In the genomic region with DNA sequence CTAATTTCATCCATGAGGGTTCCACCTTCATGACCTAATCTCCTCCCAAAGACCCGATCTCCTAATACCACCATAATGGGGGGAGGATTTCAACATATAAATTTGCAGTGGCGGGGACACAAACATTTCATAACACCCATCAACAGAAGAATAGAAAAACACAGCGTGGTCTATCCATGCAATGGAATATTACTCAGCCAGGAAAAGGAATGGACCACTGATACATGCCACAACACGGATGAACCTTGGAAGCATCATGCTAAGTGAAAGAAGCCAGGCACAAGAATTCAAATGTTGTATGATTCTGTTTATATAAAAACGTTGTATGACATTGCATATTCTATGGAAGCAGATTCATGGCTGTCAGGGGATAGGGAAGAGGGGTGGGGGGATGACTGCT, we compare ENCODE assay signal across 23 cellular contexts. TPM values are rescaled to one million over a fixed set of nuclear protein-coding genes. Genes with fewer than 3 reads are reported as not detected.
DNase-seq lines count a peak whose midpoint lies in the region; ATAC-seq and TF ChIP-seq lines count a peak whose summit lies in the region.
"Had no signal": no experiment of that assay in that cellular context is flagged by ENCODE, and none has a peak within 500 bp of the region (broad histone marks: within the 10 kb centered on the region; RNA-seq: fewer than 3 reads in every experiment).

No MANE protein-coding gene starts in this region.

- no peaks in the 10 kb centered on the region for H3K9me3 ChIP-seq in HEK293 (ENCODE audit: control insufficient read depth, insufficient read depth, low read depth, low read length)
- no peaks in the 10 kb centered on the region for H3K9me3 ChIP-seq in mucosa of descending colon
- H3K9me3 ChIP-seq: A549, Caco-2 had no signal

- intact Hi-C loops in mucosa of descending colon (cut with DNase I, micrococcal nuclease), result loop anchor here in 1 of 2 donors (5.0 kb wide), 1 partner anchor 52 kb away; no protein-coding TSS in a partner anchor

- ATAC-seq in mucosa of descending colon (no peak), HG02870 (IDR thresholded peaks at IDR 0.05; ENCODE audit: unreplicated experiment) (no peak)
- ATAC-seq: A549; CD8-positive, alpha-beta T cell; GM12878 had no signal

- no peak overlapping the region for H3K27ac ChIP-seq in HEK293 (ENCODE audit: extremely low read depth, low read depth, low read length)
- H3K27ac ChIP-seq: 22Rv1; A549; BLaER1 treated with 17β-estradiol and CSF1 and Interleukin-3, amounts not matched to agents 10 nM and 100 nM; C4-2B had no signal

- TF ChIP-seq CTCF in HEK293 (tag by site-specific recombination; IDR thresholded peaks at IDR 0.05), result no peak
- no peak for TF ChIP-seq CTCF in endothelial cell (IDR thresholded peaks at IDR 0.05; ENCODE audit: unreplicated experiment)
- TF ChIP-seq CTCF in progenitor cell of endocrine pancreas (IDR thresholded peaks at IDR 0.05; ENCODE audit: unreplicated experiment), result no peak
- TF ChIP-seq CTCF in mucosa of descending colon (IDR thresholded peaks at IDR 0.05), result no peak

- H3K27me3 Mint-ChIP-seq in endothelial cell (ENCODE audit: unreplicated experiment) (peaks cover 13% of the 10 kb centered on the region), progenitor cell of endocrine pancreas (peaks cover 1% of the 10 kb centered on the region)

- H3K36me3 Mint-ChIP-seq in endothelial cell (ENCODE audit: low read depth, unreplicated experiment) (no peaks in the 10 kb centered on the region), progenitor cell of endocrine pancreas (ENCODE audit: insufficient read depth) (peaks cover 3% of the 10 kb centered on the region)
- H3K36me3 Mint-ChIP-seq: CD8-positive, alpha-beta T cell had no signal

- no peaks in the 10 kb centered on the region for H3K36me3 ChIP-seq in HEK293 (ENCODE audit: control insufficient read depth in 2 of 2, insufficient read depth in 1 of 2, low read length in 2 of 2)
- H3K36me3 ChIP-seq in mucosa of descending colon (ENCODE audit: low read depth), result no peaks in the 10 kb centered on the region
- H3K36me3 ChIP-seq: BLaER1 treated with 17β-estradiol and CSF1 and Interleukin-3, amounts not matched to agents 10 nM and 100 nM had no signal

- DNase-seq in endothelial cell (ENCODE audit: low spot score), result no peak
- DNase-seq in progenitor cell of endocrine pancreas (ENCODE audit: low spot score, unreplicated experiment), result no peak
- DNase-seq in mucosa of descending colon, result no peak
- DNase-seq: AML-193; Caco-2; Calu3; CD4-positive, alpha-beta T cell; CD8-positive, alpha-beta T cell; DMS79; DND-41; EL; GDM1 had no signal

- CTCF ChIA-PET in HEK293 (lab: Yijun Ruan, JAX), result no interaction called here

- H3K9me3 Mint-ChIP-seq in endothelial cell (ENCODE audit: unreplicated experiment) (no peaks in the 10 kb centered on the region), progenitor cell of endocrine pancreas (ENCODE audit: low read depth) (no peaks in the 10 kb centered on the region)
- H3K9me3 Mint-ChIP-seq: CD4-positive, alpha-beta T cell; CD8-positive, alpha-beta T cell had no signal

- H3K27ac Mint-ChIP-seq in endothelial cell (ENCODE audit: unreplicated experiment) (peak overlapping the region; percentile 55), progenitor cell of endocrine pancreas (peak overlapping the region; percentile 53)
- H3K27ac Mint-ChIP-seq: B cell; CD4-positive, alpha-beta T cell; CD8-positive, alpha-beta T cell had no signal

- POLR2A ChIA-PET in HEK293 (lab: Yijun Ruan, JAX), result no interaction called here

- H3K4me1 ChIP-seq in HEK293 (ENCODE audit: control insufficient read depth, insufficient read depth, low read length) (0 out of 2 replicates have a peak, but pooled peaks cover 3% of the 10 kb centered on the region), mucosa of descending colon (ENCODE audit: low read depth) (peaks cover 10% of the 10 kb centered on the region)
- H3K4me1 ChIP-seq: Caco-2 had no signal

- H3K4me3 Mint-ChIP-seq in endothelial cell (ENCODE audit: unreplicated experiment), result peak overlapping the region; percentile 1
- no peak overlapping the region for H3K4me3 Mint-ChIP-seq in progenitor cell of endocrine pancreas (ENCODE audit: low read depth)
- H3K4me3 Mint-ChIP-seq: B cell; CD4-positive, alpha-beta T cell; CD8-positive, alpha-beta T cell had no signal

- peaks cover 3% of the 10 kb centered on the region for H3K4me1 Mint-ChIP-seq in endothelial cell (ENCODE audit: unreplicated experiment)
- no peaks in the 10 kb centered on the region for H3K4me1 Mint-ChIP-seq in progenitor cell of endocrine pancreas (ENCODE audit: low read depth)

- H3K4me3 ChIP-seq in HEK293 (ENCODE audit: low read depth, low read length), result no peak overlapping the region
- H3K4me3 ChIP-seq in mucosa of descending colon, result no peak overlapping the region
- H3K4me3 ChIP-seq: A549; BLaER1 treated with 17β-estradiol and CSF1 and Interleukin-3, amounts not matched to agents 10 nM and 100 nM; GM12878 had no signal

TF ChIP-seq in HEK293, 187 proteins besides CTCF, POLR2A, EP300 and RAD21:
- TF ChIP-seq ZFP37 (tag by site-specific recombination; IDR thresholded peaks at IDR 0.05) (no peak), ZBTB17 (tag by site-specific recombination; IDR thresholded peaks at IDR 0.05) (no peak), ZNF146 (tag by site-specific recombination; IDR thresholded peaks at IDR 0.05) (peak; percentile 92), ZNF202 (tag by site-specific recombination; IDR thresholded peaks at IDR 0.05; ENCODE audit: borderline replicate concordance) (no peak)
- TF ChIP-seq, protein P1, sequence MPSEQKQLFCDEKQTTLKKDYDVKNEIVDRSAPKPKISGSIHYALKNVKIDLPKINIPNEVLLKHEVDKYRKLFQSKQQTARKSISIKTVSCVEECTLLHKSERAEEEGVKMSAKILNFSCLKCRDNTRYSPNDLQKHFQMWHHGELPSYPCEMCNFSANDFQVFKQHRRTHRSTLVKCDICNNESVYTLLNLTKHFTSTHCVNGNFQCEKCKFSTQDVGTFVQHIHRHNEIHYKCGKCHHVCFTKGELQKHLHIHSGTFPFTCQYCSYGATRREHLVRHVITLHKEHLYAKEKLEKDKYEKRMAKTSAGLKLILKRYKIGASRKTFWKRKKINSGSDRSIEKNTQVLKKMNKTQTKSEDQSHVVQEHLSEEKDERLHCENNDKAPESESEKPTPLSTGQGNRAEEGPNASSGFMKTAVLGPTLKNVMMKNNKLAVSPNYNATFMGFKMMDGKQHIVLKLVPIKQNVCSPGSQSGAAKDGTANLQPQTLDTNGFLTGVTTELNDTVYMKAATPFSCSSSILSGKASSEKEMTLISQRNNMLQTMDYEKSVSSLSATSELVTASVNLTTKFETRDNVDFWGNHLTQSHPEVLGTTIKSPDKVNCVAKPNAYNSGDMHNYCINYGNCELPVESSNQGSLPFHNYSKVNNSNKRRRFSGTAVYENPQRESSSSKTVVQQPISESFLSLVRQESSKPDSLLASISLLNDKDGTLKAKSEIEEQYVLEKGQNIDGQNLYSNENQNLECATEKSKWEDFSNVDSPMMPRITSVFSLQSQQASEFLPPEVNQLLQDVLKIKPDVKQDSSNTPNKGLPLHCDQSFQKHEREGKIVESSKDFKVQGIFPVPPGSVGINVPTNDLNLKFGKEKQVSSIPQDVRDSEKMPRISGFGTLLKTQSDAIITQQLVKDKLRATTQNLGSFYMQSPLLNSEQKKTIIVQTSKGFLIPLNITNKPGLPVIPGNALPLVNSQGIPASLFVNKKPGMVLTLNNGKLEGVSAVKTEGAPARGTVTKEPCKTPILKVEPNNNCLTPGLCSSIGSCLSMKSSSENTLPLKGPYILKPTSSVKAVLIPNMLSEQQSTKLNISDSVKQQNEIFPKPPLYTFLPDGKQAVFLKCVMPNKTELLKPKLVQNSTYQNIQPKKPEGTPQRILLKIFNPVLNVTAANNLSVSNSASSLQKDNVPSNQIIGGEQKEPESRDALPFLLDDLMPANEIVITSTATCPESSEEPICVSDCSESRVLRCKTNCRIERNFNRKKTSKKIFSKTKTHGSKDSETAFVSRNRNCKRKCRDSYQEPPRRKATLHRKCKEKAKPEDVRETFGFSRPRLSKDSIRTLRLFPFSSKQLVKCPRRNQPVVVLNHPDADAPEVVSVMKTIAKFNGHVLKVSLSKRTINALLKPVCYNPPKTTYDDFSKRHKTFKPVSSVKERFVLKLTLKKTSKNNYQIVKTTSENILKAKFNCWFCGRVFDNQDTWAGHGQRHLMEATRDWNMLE (tag by site-specific recombination; conservative IDR thresholded peaks at IDR 0.05; ENCODE audit: low read depth), result no peak
- TF ChIP-seq, protein P2, sequence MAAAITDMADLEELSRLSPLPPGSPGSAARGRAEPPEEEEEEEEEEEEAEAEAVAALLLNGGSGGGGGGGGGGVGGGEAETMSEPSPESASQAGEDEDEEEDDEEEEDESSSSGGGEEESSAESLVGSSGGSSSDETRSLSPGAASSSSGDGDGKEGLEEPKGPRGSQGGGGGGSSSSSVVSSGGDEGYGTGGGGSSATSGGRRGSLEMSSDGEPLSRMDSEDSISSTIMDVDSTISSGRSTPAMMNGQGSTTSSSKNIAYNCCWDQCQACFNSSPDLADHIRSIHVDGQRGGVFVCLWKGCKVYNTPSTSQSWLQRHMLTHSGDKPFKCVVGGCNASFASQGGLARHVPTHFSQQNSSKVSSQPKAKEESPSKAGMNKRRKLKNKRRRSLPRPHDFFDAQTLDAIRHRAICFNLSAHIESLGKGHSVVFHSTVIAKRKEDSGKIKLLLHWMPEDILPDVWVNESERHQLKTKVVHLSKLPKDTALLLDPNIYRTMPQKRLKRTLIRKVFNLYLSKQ (tag by site-specific recombination; IDR thresholded peaks at IDR 0.05; ENCODE audit: borderline replicate concordance), result no peak

RNA-seq across cellular contexts. Expression of a gene that starts 2.7 kb away (rescaled TPM):
- not detected for total RNA-seq in endothelial cell (ENCODE audit: unreplicated experiment)
- not detected in 2 replicates for total RNA-seq in progenitor cell of endocrine pancreas
- total RNA-seq in mucosa of descending colon, result not detected
- total RNA-seq: A172; B cell; Caco-2; Calu3; CD4-positive, alpha-beta T cell; CD8-positive, alpha-beta T cell; Daoy; G401; GM12878 had no signal

RNA-seq across cellular contexts. Expression of a gene that starts 21.5 kb away (rescaled TPM):
- total RNA-seq in endothelial cell (ENCODE audit: unreplicated experiment) (1.5 TPM), progenitor cell of endocrine pancreas (49.9 and 52.0 TPM in 2 replicates), mucosa of descending colon (10 to 100 TPM; 25.8 to 95.2 (median 62.8) TPM)
- total RNA-seq: B cell; CD4-positive, alpha-beta T cell; CD8-positive, alpha-beta T cell; G401 had no signal

RNA-seq across cellular contexts. Expression of a gene that starts 58.3 kb away (rescaled TPM):
- total RNA-seq in endothelial cell (ENCODE audit: unreplicated experiment) (105 TPM), progenitor cell of endocrine pancreas (68.6 and 71.4 TPM in 2 replicates), mucosa of descending colon (100 to 1,000 TPM; 114 to 157 (median 120) TPM)

Comparison
In these comparisons a context has a peak if more than half of its experiments do, and no peak if none do; other contexts are left out.
1. RNA of a gene that starts 21.5 kb away (total RNA-seq): 25.8 to 95.2 TPM in mucosa of descending colon and 49.9 to 52.0 TPM in progenitor cell of endocrine pancreas; 1.5 TPM in endothelial cell (single experiment); every median in the first group is over 10 times any median in the second.